Comparison of ENCODE assay signal across 29 cellular contexts in the genomic region with DNA sequence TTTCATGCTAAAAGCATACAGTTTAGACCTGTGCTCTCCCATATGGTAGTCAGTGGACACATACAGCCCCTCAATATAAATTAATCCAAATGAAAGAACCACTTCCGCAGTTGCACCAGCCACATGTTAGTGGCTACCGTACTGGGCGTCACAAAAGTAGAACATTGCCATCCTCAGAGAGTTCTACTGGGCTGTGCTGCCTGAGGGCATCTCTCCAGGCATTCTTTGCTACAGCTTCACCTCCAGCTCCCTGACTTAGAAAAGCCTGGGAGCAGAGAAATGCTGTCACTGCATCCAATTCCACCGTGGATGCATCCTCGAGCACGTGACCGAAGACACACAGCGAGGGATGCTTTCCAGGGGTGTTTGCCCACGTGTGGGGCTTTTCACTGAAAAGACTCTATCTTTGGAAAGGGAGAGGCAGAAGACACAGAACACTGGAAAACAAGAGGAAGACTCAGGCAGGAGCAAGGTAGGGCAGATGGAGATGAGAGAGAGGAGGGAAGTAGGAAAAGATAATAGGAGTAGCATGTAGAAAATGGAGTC.
DNase-seq lines count a peak whose midpoint lies in the region; FAIRE-seq and TF ChIP-seq lines count a peak whose summit lies in the region.
"Had no signal": no experiment of that assay in that cellular context is flagged by ENCODE, and none has a peak within 500 bp of the region (broad histone marks: within the 10 kb centered on the region; RNA-seq: fewer than 3 reads in every experiment).

No MANE protein-coding gene starts in this region.

- H4K5ac ChIP-seq in H9 (ENCODE audit: insufficient read length, low read depth, low read length), result no peak overlapping the region

- H3K14ac ChIP-seq in H9 (ENCODE audit: insufficient read depth, low read length) (no peak overlapping the region; the same call in 1 of the 2 replicates), trophoblast cell (ENCODE audit: low read length) (no peak overlapping the region)

- H2BK5ac ChIP-seq in H9 (ENCODE audit: insufficient read length, low read length), result no peak overlapping the region
- H2BK5ac ChIP-seq in trophoblast cell (ENCODE audit: low read depth, low read length, poor library complexity), result no peak overlapping the region

- H3K23ac ChIP-seq in H9 (ENCODE audit: insufficient read length, low read depth, low read length), result no peak overlapping the region
- H3K23ac ChIP-seq in trophoblast cell (ENCODE audit: low read length), result no peak overlapping the region

- H3K36me3 Mint-ChIP-seq in H9 (ENCODE audit: insufficient read depth in 1 of 3, low read depth in 3 of 3) (no peaks in the 10 kb centered on the region), immature natural killer cell (peaks cover 5 to 15% (median 13%) of the 10 kb centered on the region in 3 donors)
- H3K36me3 Mint-ChIP-seq: activated naive CD8-positive, alpha-beta T cell treated with anti-CD3 and anti-CD28 coated beads, Interleukin-2, amount 10 ng/mL, durations not matched to agents 7 days and 5 days had no signal

- no CpG with 5 or more reads among the region's 9 CpGs for WGBS in H9 (ENCODE audit: extremely low coverage, insufficient read length, low lambda C conversion rate)
- no CpG with 5 or more reads among the region's 9 CpGs for WGBS in trophoblast cell (ENCODE audit: extremely low coverage, insufficient coverage, insufficient read length)

- no peak overlapping the region for H3K4me3 Mint-ChIP-seq in H9
- H3K4me3 Mint-ChIP-seq in immature natural killer cell, result peak overlapping the region; percentile 68 to 95 (median 87)
- H3K4me3 Mint-ChIP-seq: activated CD4-positive, alpha-beta T cell treated with anti-CD3 and anti-CD28 coated beads for 36 hours; activated CD8-positive, alpha-beta T cell treated with anti-CD3 and anti-CD28 coated beads, Interleukin-2, amount 10 ng/mL, durations not matched to agents 7 days and 5 days; activated naive CD8-positive, alpha-beta T cell treated with anti-CD3 and anti-CD28 coated beads, Interleukin-2, amount 10 ng/mL, durations not matched to agents 7 days and 5 days had no signal

- no peak overlapping the region for H4K91ac ChIP-seq in H9 (ENCODE audit: insufficient read length, low read depth, low read length)
- no peak overlapping the region for H4K91ac ChIP-seq in trophoblast cell (ENCODE audit: low read depth, low read length)

- H4K8ac ChIP-seq in H9 (replicated peaks; ENCODE audit: insufficient read length, low read depth, low read length) (no peak overlapping the region), trophoblast cell (ENCODE audit: low read depth, low read length) (no peak overlapping the region)

- no peak overlapping the region for H2AK5ac ChIP-seq in H9 (ENCODE audit: insufficient read length, low read length)
- no peak overlapping the region for H2AK5ac ChIP-seq in trophoblast cell (ENCODE audit: low read length)

- no peak overlapping the region for H4K12ac ChIP-seq in trophoblast cell (ENCODE audit: low read depth, low read length)

- H3K27ac Mint-ChIP-seq in H9 (no peak overlapping the region; a peak in 1 of 7 replicates), immature natural killer cell (peak overlapping the region; percentile 98 to 100 (median 99))
- H3K27ac Mint-ChIP-seq: activated CD4-positive, alpha-beta T cell treated with anti-CD3 and anti-CD28 coated beads for 36 hours; activated CD8-positive, alpha-beta T cell treated with anti-CD3 and anti-CD28 coated beads, Interleukin-2, amount 10 ng/mL, durations not matched to agents 7 days and 5 days; activated naive CD8-positive, alpha-beta T cell treated with anti-CD3 and anti-CD28 coated beads, Interleukin-2, amount 10 ng/mL, durations not matched to agents 7 days and 5 days had no signal

- no peaks in the 10 kb centered on the region for H3K79me1 ChIP-seq in H9 (ENCODE audit: insufficient read depth, low read depth, low read length, poor library complexity, severe bottlenecking)
- H3K79me1 ChIP-seq in trophoblast cell (ENCODE audit: low read length), result peaks cover 11% of the 10 kb centered on the region

- peaks cover 0 to 14% (median 6%) of the 10 kb centered on the region in 11 experiments; a peak in 6 of 22 replicates for H4K20me1 ChIP-seq in BLaER1 treated with 17β-estradiol and CSF1 and Interleukin-3, amounts not matched to agents 10 nM and 100 nM
- no peaks in the 10 kb centered on the region for H4K20me1 ChIP-seq in H9 (ENCODE audit: control insufficient read depth, insufficient read depth, insufficient read length)

- peak overlapping the region in 5 of 10 experiments; percentile 61 to 73 (median 63); a peak in 8 of 20 replicates for H3K4me3 ChIP-seq in BLaER1 treated with 17β-estradiol and CSF1 and Interleukin-3, amounts not matched to agents 10 nM and 100 nM
- H3K4me3 ChIP-seq in trophoblast cell (ENCODE audit: low read depth, low read length), result no peak overlapping the region
- H3K4me3 ChIP-seq: ascending aorta, cardiac muscle cell, coronary artery, lung, right lobe of liver, tibial nerve had no signal

- no peaks in the 10 kb centered on the region for H3K27me3 ChIP-seq in BLaER1 treated with 17β-estradiol and CSF1 and Interleukin-3, amounts not matched to agents 10 nM and 100 nM
- H3K27me3 ChIP-seq in H9 (ENCODE audit: insufficient read depth, low read length) (no peaks in the 10 kb centered on the region), trophoblast cell (ENCODE audit: insufficient read depth, low read length) (no peaks in the 10 kb centered on the region)
- H3K27me3 ChIP-seq: ascending aorta, cardiac muscle cell, right lobe of liver, tibial nerve had no signal

- peaks cover 0 to 30% (median 12%) of the 10 kb centered on the region in 11 experiments; a peak in 10 of 22 replicates for H3K9me3 ChIP-seq in BLaER1 treated with 17β-estradiol and CSF1 and Interleukin-3, amounts not matched to agents 10 nM and 100 nM (replicated peaks in 1 of 11)
- H3K9me3 ChIP-seq in H9 (ENCODE audit: control insufficient read depth, low read depth, low read length) (no peaks in the 10 kb centered on the region), trophoblast cell (ENCODE audit: insufficient read depth, low read depth, low read length) (no peaks in the 10 kb centered on the region)
- H3K9me3 ChIP-seq: ascending aorta, right lobe of liver, tibial nerve had no signal

- no peak overlapping the region for H2BK12ac ChIP-seq in H9 (ENCODE audit: insufficient read length, low read depth, low read length)
- H2BK12ac ChIP-seq in trophoblast cell (ENCODE audit: low read length), result no peak overlapping the region

- peaks cover 6 to 8% of the 10 kb centered on the region in 2 experiments for H3K4me1 Mint-ChIP-seq in H9
- H3K4me1 Mint-ChIP-seq in immature natural killer cell, result peaks cover 82 to 88% of the 10 kb centered on the region in 2 donors

- no peak overlapping the region for H2BK20ac ChIP-seq in H9 (ENCODE audit: low read depth, low read length, poor library complexity, severe bottlenecking)

- H3K56ac ChIP-seq in H9 (ENCODE audit: insufficient read length, low read depth, low read length), result no peak overlapping the region

- TF ChIP-seq POLR2A in H54 (IDR thresholded peaks at IDR 0.05; ENCODE audit: low read depth, low read length), result no peak

- H3K18ac ChIP-seq in H9 (ENCODE audit: insufficient read length, low read depth, low read length), result no peak overlapping the region
- no peak overlapping the region for H3K18ac ChIP-seq in trophoblast cell (ENCODE audit: low read length)

- H2AFZ ChIP-seq in H9 (ENCODE audit: low read length) (no peak overlapping the region), trophoblast cell (ENCODE audit: insufficient read depth, low read length, poor library complexity) (no peak overlapping the region)

- no peak for TF ChIP-seq CTCF in H9 (conservative IDR thresholded peaks at IDR 0.05)

- peak overlapping the region; percentile 92 to 99 (median 97) for H3K4me2 ChIP-seq in BLaER1 treated with 17β-estradiol and CSF1 and Interleukin-3, amounts not matched to agents 10 nM and 100 nM
- no peak overlapping the region for H3K4me2 ChIP-seq in H9 (ENCODE audit: insufficient read depth, insufficient read length, low read length)
- H3K4me2 ChIP-seq in trophoblast cell (ENCODE audit: low read length), result no peak overlapping the region

- no peak for DNase-seq in H9
- DNase-seq in immature natural killer cell, result no peak
- DNase-seq in trophoblast cell, result peak; percentile 54 to 76
- DNase-seq in H54 (ENCODE audit: insufficient read length, low spot score), result no peak
- DNase-seq in KBM-7, result no peak
- DNase-seq in SKM-1 (lab: John Stamatoyannopoulos, UW; ENCODE audit: unreplicated experiment), result no peak
- DNase-seq: activated CD4-positive, alpha-beta T cell treated with anti-CD3 and anti-CD28 coated beads for 36 hours; activated CD8-positive, alpha-beta T cell treated with anti-CD3 and anti-CD28 coated beads, Interleukin-2, amount 10 ng/mL, durations not matched to agents 7 days and 5 days; activated effector memory CD4-positive, alpha-beta T cell treated with anti-CD3 and anti-CD28 coated beads, Interleukin-2, amount 50 U/mL, for 16 hours; activated naive CD8-positive, alpha-beta T cell treated with anti-CD3 and anti-CD28 coated beads, Interleukin-2, amount 10 ng/mL, durations not matched to agents 7 days and 5 days; effector CD8-positive, alpha-beta T cell; glutamatergic neuron; NCI-H1092; NCI-H1694 treated with DMSO at 0.1 percent for 48 hours; NCI-H446; NCI-H774; SHP77 treated with DMSO at 0.1 percent for 48 hours; stimulated activated CD4-positive, alpha-beta T cell treated with anti-CD3 and anti-CD28 coated beads, Interleukin-4, amount 100 ng/mL, for 1 hour had no signal

- no peak overlapping the region for H3K4ac ChIP-seq in H9 (ENCODE audit: low read depth, low read length)
- H3K4ac ChIP-seq in trophoblast cell (ENCODE audit: low read depth, low read length), result no peak overlapping the region

- peaks cover 4 to 60% (median 29%) of the 10 kb centered on the region in 11 experiments; a peak in 17 of 22 replicates for H3K36me3 ChIP-seq in BLaER1 treated with 17β-estradiol and CSF1 and Interleukin-3, amounts not matched to agents 10 nM and 100 nM
- no peaks in the 10 kb centered on the region for H3K36me3 ChIP-seq in trophoblast cell (ENCODE audit: control insufficient read depth in 1 of 2, insufficient read depth in 2 of 2, low read length in 2 of 2)
- H3K36me3 ChIP-seq: ascending aorta, cardiac muscle cell, right lobe of liver, tibial nerve had no signal

- H3K27ac ChIP-seq in BLaER1 treated with 17β-estradiol and CSF1 and Interleukin-3, amounts not matched to agents 10 nM and 100 nM, result peak overlapping the region in 10 of 11 experiments; percentile 93 to 100 (median 98); a peak in 21 of 22 replicates
- H3K27ac ChIP-seq in H9 (ENCODE audit: insufficient read length, low read depth, low read length), result no peak overlapping the region
- H3K27ac ChIP-seq in trophoblast cell (ENCODE audit: low read depth, low read length), result no peak overlapping the region
- H3K27ac ChIP-seq: ascending aorta, C4-2B, cardiac muscle cell, epithelial cell of prostate, right lobe of liver had no signal

- peak overlapping the region; percentile 84 to 97 (median 94); a peak in 15 of 22 replicates for H3K9ac ChIP-seq in BLaER1 treated with 17β-estradiol and CSF1 and Interleukin-3, amounts not matched to agents 10 nM and 100 nM
- H3K9ac ChIP-seq in H9 (ENCODE audit: extremely low read depth, insufficient read length, low read length) (no peak overlapping the region), trophoblast cell (ENCODE audit: low read length) (no peak overlapping the region)

- H3K23me2 ChIP-seq in H9 (ENCODE audit: insufficient read length, low read depth, low read length, poor library complexity, severe bottlenecking), result no peaks in the 10 kb centered on the region

- 0 out of 2 replicates have a peak overlapping the region, but pooled peaks have one; percentile 96 for H2BK15ac ChIP-seq in H9 (ENCODE audit: low read depth, low read length)

- no peak overlapping the region for H2BK120ac ChIP-seq in H9 (ENCODE audit: low read depth, low read length, poor library complexity, severe bottlenecking)
- no peak overlapping the region for H2BK120ac ChIP-seq in trophoblast cell (ENCODE audit: insufficient read depth, low read length, poor library complexity)

- in situ Hi-C loops in KBM-7 (cut with MboI; ENCODE audit: low pct_unique_long_range_greater_than_20kb, low sequenced_read_pairs), result no loop called here

- H3K27me3 Mint-ChIP-seq in H9 (ENCODE audit: low read depth) (no peaks in the 10 kb centered on the region; the same call in 1 of the 2 replicates), immature natural killer cell (ENCODE audit: low read depth in 3 of 3) (peaks cover 12 to 18% (median 15%) of the 10 kb centered on the region in 3 donors)
- H3K27me3 Mint-ChIP-seq: activated CD4-positive, alpha-beta T cell treated with anti-CD3 and anti-CD28 coated beads for 36 hours had no signal

- H3K79me2 ChIP-seq in H9 (ENCODE audit: insufficient read depth, low read length), result no peaks in the 10 kb centered on the region
- H3K79me2 ChIP-seq in trophoblast cell (ENCODE audit: control insufficient read depth, insufficient read depth, low read length, poor library complexity), result no peaks in the 10 kb centered on the region

- no peak for FAIRE-seq in H54 (lab: Jason Lieb, UNC)
- FAIRE-seq: keratinocyte, RCC 7860 had no signal

- H3K9me3 Mint-ChIP-seq in H9 (0 out of 5 replicates have a peak, but pooled peaks cover 0 to 3% of the 10 kb centered on the region in 2 experiments), immature natural killer cell (peaks cover 0 to 3% (median 0%) of the 10 kb centered on the region in 6 donors)
- H3K9me3 Mint-ChIP-seq: activated naive CD8-positive, alpha-beta T cell treated with anti-CD3 and anti-CD28 coated beads, Interleukin-2, amount 10 ng/mL, durations not matched to agents 7 days and 5 days had no signal

- no peak overlapping the region for H3T11ph ChIP-seq in H9 (ENCODE audit: low read length)

- H3K4me1 ChIP-seq in BLaER1 treated with 17β-estradiol and CSF1 and Interleukin-3, amounts not matched to agents 10 nM and 100 nM, result peaks cover 77 to 99% (median 83%) of the 10 kb centered on the region in 10 experiments
- H3K4me1 ChIP-seq in H9 (ENCODE audit: insufficient read depth, low read length) (no peaks in the 10 kb centered on the region), trophoblast cell (ENCODE audit: control insufficient read depth in 1 of 2, insufficient read depth in 2 of 2, low read length in 2 of 2) (peaks cover 23 to 24% of the 10 kb centered on the region in 2 experiments)
- H3K4me1 ChIP-seq: right lobe of liver had no signal

Comparison
In these comparisons a context has a peak if more than half of its experiments do, and no peak if none do; other contexts are left out.
1. H3K27ac ChIP-seq: peak in BLaER1 treated with 17β-estradiol and CSF1 and Interleukin-3, amounts not matched to agents 10 nM and 100 nM (10 of 11); none in H9 (single experiment) and trophoblast cell (single experiment).
2. H3K4me2 ChIP-seq: peak in BLaER1 treated with 17β-estradiol and CSF1 and Interleukin-3, amounts not matched to agents 10 nM and 100 nM (11 of 11); none in H9 (single experiment) and trophoblast cell (single experiment).
3. H3K9ac ChIP-seq: peak in BLaER1 treated with 17β-estradiol and CSF1 and Interleukin-3, amounts not matched to agents 10 nM and 100 nM (11 of 11); none in H9 (single experiment) and trophoblast cell (single experiment).
4. DNase-seq: peak in trophoblast cell (2 of 2); none in H9 (single experiment), immature natural killer cell (0 of 3), H54 (single experiment), KBM-7 (single experiment) and SKM-1 (single experiment).
5. H3K27ac Mint-ChIP-seq: peak in immature natural killer cell (6 of 6); none in H9 (0 of 3).
6. H3K4me3 Mint-ChIP-seq: peak in immature natural killer cell (5 of 5); none in H9 (0 of 2).